In genomic region chr7:81761821-81762220, GRCh38 we compare ENCODE assay signal across 24 cellular contexts. TPM values are rescaled to one million over a fixed set of nuclear protein-coding genes. Genes with fewer than 3 reads are reported as not detected.
"Had no signal": no experiment of that assay in that cellular context is flagged by ENCODE, and none has a peak within 500 bp of the region (broad histone marks: within the 10 kb centered on the region; RNA-seq: fewer than 3 reads in every experiment).

No MANE protein-coding gene starts in this region.

- H3K4me1 ChIP-seq: breast epithelium, colonic mucosa, testis, uterus had no signal

- H3K27ac ChIP-seq: breast epithelium, colonic mucosa, testis, uterus had no signal

- H3K27me3 ChIP-seq: breast epithelium, colonic mucosa, testis, uterus had no signal

- H3K4me1 Mint-ChIP-seq: activated naive CD8-positive, alpha-beta T cell treated with anti-CD3 and anti-CD28 coated beads, Interleukin-2, amount 10 ng/mL, durations not matched to agents 7 days and 5 days; central memory CD8-positive, alpha-beta T cell had no signal

- H3K36me3 Mint-ChIP-seq: activated CD4-positive, alpha-beta memory T cell treated with anti-CD3 and anti-CD28 coated beads for 36 hours; activated naive CD8-positive, alpha-beta T cell treated with anti-CD3 and anti-CD28 coated beads, Interleukin-2, amount 10 ng/mL, durations not matched to agents 7 days and 5 days; stimulated activated naive B cell treated with anti-CD40 and anti-IgM and Interleukin-4, amounts not matched to agents 10 μg/mL and 1 μg/mL and 100 μg/mL, for 72 hours had no signal

- H3K27me3 Mint-ChIP-seq: activated CD4-positive, alpha-beta memory T cell treated with anti-CD3 and anti-CD28 coated beads for 36 hours; activated naive CD8-positive, alpha-beta T cell treated with anti-CD3 and anti-CD28 coated beads, Interleukin-2, amount 10 ng/mL, durations not matched to agents 7 days and 5 days; central memory CD8-positive, alpha-beta T cell; stimulated activated naive B cell treated with anti-CD40 and anti-IgM and Interleukin-4, amounts not matched to agents 10 μg/mL and 1 μg/mL and 100 μg/mL, for 72 hours had no signal

- DNase-seq: activated CD4-positive, alpha-beta memory T cell treated with anti-CD3 and anti-CD28 coated beads for 36 hours; activated CD4-positive, alpha-beta T cell treated with anti-CD3 and anti-CD28 coated beads for 4 hours; activated CD4-positive, CD25-positive, alpha-beta regulatory T cell; activated effector memory CD4-positive, alpha-beta T cell treated with Interleukin-2 at 50 U/mL for 16 hours; activated naive CD4-positive, alpha-beta T cell treated with anti-CD3 and anti-CD28 coated beads for 36 hours; activated naive CD8-positive, alpha-beta T cell treated with anti-CD3 and anti-CD28 coated beads, Interleukin-2, amount 10 ng/mL, durations not matched to agents 7 days and 5 days; activated T-cell treated with anti-CD3 and anti-CD28 coated beads, Interleukin-2, amount 50 U/mL, for 72 hours; amniotic stem cell; colonic mucosa; islet precursor cell; left cardiac atrium; small intestine; stimulated activated CD4-positive, alpha-beta T cell treated with anti-CD3 and anti-CD28 coated beads, Interleukin-15, amount 100 ng/mL, for 24 hours; stimulated activated CD8-positive, alpha-beta memory T cell treated with anti-CD3 and anti-CD28 coated beads, Interleukin-4, amount 100 ng/mL, for 48 hours; stimulated activated naive B cell treated with anti-CD40 and anti-IgM and Interleukin-4, amounts not matched to agents 10 μg/mL and 1 μg/mL and 100 μg/mL, for 72 hours; testis; trophoblast cell; uterus had no signal

- H3K36me3 ChIP-seq: breast epithelium, colonic mucosa, uterus had no signal

- H3K4me3 Mint-ChIP-seq: activated CD4-positive, alpha-beta memory T cell treated with anti-CD3 and anti-CD28 coated beads for 36 hours; activated naive CD4-positive, alpha-beta T cell treated with anti-CD3 and anti-CD28 coated beads for 36 hours; activated naive CD8-positive, alpha-beta T cell treated with anti-CD3 and anti-CD28 coated beads, Interleukin-2, amount 10 ng/mL, durations not matched to agents 7 days and 5 days; activated T-cell treated with anti-CD3 and anti-CD28 coated beads, Interleukin-2, amount 50 U/mL, for 72 hours; central memory CD8-positive, alpha-beta T cell; stimulated activated naive B cell treated with anti-CD40 and anti-IgM and Interleukin-4, amounts not matched to agents 10 μg/mL and 1 μg/mL and 100 μg/mL, for 72 hours; T-helper 1 cell treated with Interleukin-12 subunit alpha and Interleukin-12 subunit beta and Interleukin-4 antibody, amounts not matched to agents 30 μg/mL and 1 μg/mL, for 36 hours had no signal

- ATAC-seq: activated T-cell treated with anti-CD3 and anti-CD28 coated beads, Interleukin-2, amount 50 U/mL, for 72 hours; left cardiac atrium; sciatic nerve; stimulated activated naive B cell treated with anti-CD40 and anti-IgM and Interleukin-4, amounts not matched to agents 10 μg/mL and 1 μg/mL and 100 μg/mL, for 72 hours had no signal

- H3K9me3 Mint-ChIP-seq: activated naive CD4-positive, alpha-beta T cell treated with anti-CD3 and anti-CD28 coated beads for 36 hours; activated naive CD8-positive, alpha-beta T cell treated with anti-CD3 and anti-CD28 coated beads, Interleukin-2, amount 10 ng/mL, durations not matched to agents 7 days and 5 days; stimulated activated naive B cell treated with anti-CD40 and anti-IgM and Interleukin-4, amounts not matched to agents 10 μg/mL and 1 μg/mL and 100 μg/mL, for 72 hours; T-helper 1 cell treated with Interleukin-12 subunit alpha and Interleukin-12 subunit beta and Interleukin-4 antibody, amounts not matched to agents 30 μg/mL and 1 μg/mL, for 36 hours had no signal

- H3K9me3 ChIP-seq: breast epithelium, colonic mucosa, testis, uterus had no signal

- H3K4me3 ChIP-seq: breast epithelium, colonic mucosa, testis, uterus had no signal

- H3K27ac Mint-ChIP-seq: activated CD4-positive, alpha-beta memory T cell treated with anti-CD3 and anti-CD28 coated beads for 36 hours; activated naive CD4-positive, alpha-beta T cell treated with anti-CD3 and anti-CD28 coated beads for 36 hours; activated naive CD8-positive, alpha-beta T cell treated with anti-CD3 and anti-CD28 coated beads, Interleukin-2, amount 10 ng/mL, durations not matched to agents 7 days and 5 days; activated T-cell treated with anti-CD3 and anti-CD28 coated beads, Interleukin-2, amount 50 U/mL, for 72 hours; stimulated activated naive B cell treated with anti-CD40 and anti-IgM and Interleukin-4, amounts not matched to agents 10 μg/mL and 1 μg/mL and 100 μg/mL, for 72 hours; T-helper 1 cell treated with Interleukin-12 subunit alpha and Interleukin-12 subunit beta and Interleukin-4 antibody, amounts not matched to agents 30 μg/mL and 1 μg/mL, for 36 hours had no signal

RNA-seq across cellular contexts. Expression of gene HGF, which starts 8.0 kb away (rescaled TPM):
- total RNA-seq: activated CD4-positive, alpha-beta memory T cell treated with anti-CD3 and anti-CD28 coated beads for 36 hours; activated naive CD4-positive, alpha-beta T cell treated with anti-CD3 and anti-CD28 coated beads for 36 hours; activated naive CD8-positive, alpha-beta T cell treated with anti-CD3 and anti-CD28 coated beads, Interleukin-2, amount 10 ng/mL, durations not matched to agents 7 days and 5 days; activated T-cell treated with anti-CD3 and anti-CD28 coated beads, Interleukin-2, amount 50 U/mL, for 72 hours; epithelial cell of proximal tubule had no signal
- polyA plus RNA-seq: neural cell had no signal
